In the genomic region with DNA sequence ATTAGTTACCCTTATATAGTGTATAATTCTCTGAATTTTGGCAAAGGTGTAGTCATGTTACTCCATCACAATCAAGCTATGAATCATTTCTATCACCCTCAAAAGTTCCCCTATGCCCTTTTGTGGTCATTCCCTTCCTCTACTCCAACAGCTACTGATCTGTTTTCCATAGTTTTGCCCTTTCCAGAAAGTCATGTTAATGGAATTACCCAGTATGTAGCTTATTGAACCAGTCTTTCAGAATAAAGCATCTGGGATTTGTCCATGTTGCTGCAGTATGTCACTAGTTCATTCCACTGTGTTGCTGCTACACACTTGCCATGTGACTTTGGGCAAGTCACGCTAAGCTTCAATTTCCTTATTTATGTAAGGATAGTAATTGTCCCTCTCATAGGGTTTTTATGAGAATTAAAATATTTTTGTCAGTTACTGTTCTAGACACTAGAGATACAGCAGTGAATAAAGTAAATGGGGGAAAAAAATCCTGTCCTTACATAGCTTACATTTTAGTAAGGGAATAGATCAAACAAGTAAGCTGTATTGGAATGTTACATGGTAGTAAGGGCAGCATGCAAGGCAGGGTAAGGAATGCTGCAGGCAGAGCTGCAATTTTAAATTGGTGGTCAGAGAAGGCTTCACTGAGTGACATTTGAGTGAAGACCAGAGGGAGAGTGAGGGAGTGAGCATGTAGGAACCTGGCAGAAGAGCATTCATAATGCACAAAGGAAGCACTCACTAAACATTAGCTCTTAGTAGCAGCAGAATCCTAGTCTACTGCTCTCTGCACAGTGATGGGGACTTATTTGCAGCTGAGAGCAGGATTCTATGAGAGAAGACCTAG, we compare ENCODE assay signal across 14 cellular contexts.
A peak's percentile ranks its signal among the peaks of the same experiment; 100 is the strongest.
DNase-seq lines count a peak whose midpoint lies in the region; ATAC-seq and TF ChIP-seq lines count a peak whose summit lies in the region.
"Had no signal": no experiment of that assay in that cellular context is flagged by ENCODE, and none has a peak within 500 bp of the region (broad histone marks: within the 10 kb centered on the region; RNA-seq: fewer than 3 reads in every experiment).

No MANE protein-coding gene starts in this region.

- ATAC-seq in GM23338 (no peak; the same call in 2 of the 3 replicates), T-cell (replicated peaks in 1 of 4) (no peak)
- ATAC-seq: psoas muscle, T-helper 17 cell had no signal

- H3K27ac Mint-ChIP-seq in GM23338 (no peak overlapping the region), progenitor cell of endocrine pancreas (no peak overlapping the region), T-cell (no peak overlapping the region)
- H3K27ac Mint-ChIP-seq: activated CD4-positive, alpha-beta memory T cell treated with anti-CD3 and anti-CD28 coated beads for 36 hours; T-helper 17 cell had no signal

- DNase-seq in GM23338 (ENCODE audit: low spot score) (no peak), amniotic stem cell (lab: John Stamatoyannopoulos, UW) (peak; percentile 53), left ventricle myocardium inferior (no peak), skeletal muscle cell (ENCODE audit: low read depth) (peak; percentile 49), progenitor cell of endocrine pancreas (ENCODE audit: low spot score, unreplicated experiment) (no peak), superior temporal gyrus (ENCODE audit: extremely low spot score) (no peak), T-cell (no peak)
- DNase-seq: activated CD4-positive, alpha-beta memory T cell treated with anti-CD3 and anti-CD28 coated beads for 36 hours; activated naive CD4-positive, alpha-beta T cell treated with Interleukin-2 at 50 U/mL for 16 hours; head of caudate nucleus; midbrain; psoas muscle; substantia nigra; T-helper 17 cell had no signal

- H3K9me3 Mint-ChIP-seq in GM23338 (no peaks in the 10 kb centered on the region), progenitor cell of endocrine pancreas (ENCODE audit: low read depth) (no peaks in the 10 kb centered on the region), T-cell (no peaks in the 10 kb centered on the region)
- H3K9me3 Mint-ChIP-seq: activated CD4-positive, alpha-beta memory T cell treated with anti-CD3 and anti-CD28 coated beads for 36 hours had no signal

- peaks cover 8% of the 10 kb centered on the region for H3K27me3 Mint-ChIP-seq in GM23338 (ENCODE audit: insufficient read depth, low read depth, poor library complexity)
- peaks cover 20% of the 10 kb centered on the region for H3K27me3 Mint-ChIP-seq in progenitor cell of endocrine pancreas
- peaks cover 15 to 17% of the 10 kb centered on the region in 2 donors for H3K27me3 Mint-ChIP-seq in T-cell

- POLR2A ChIA-PET in T-cell (lab: Charles Lee): interaction anchor here in 1 of 2 donors (0.5 kb wide), 1 partner anchor 298 kb away, joined by 3 read pairs; no protein-coding TSS in a partner anchor

- H3K27ac ChIP-seq in GM23338 (ENCODE audit: low read depth) (no peak overlapping the region), left ventricle myocardium inferior (replicated peaks) (peak overlapping the region; percentile 53)
- H3K27ac ChIP-seq: psoas muscle had no signal

- no peak overlapping the region for H3K4me3 Mint-ChIP-seq in GM23338
- H3K4me3 Mint-ChIP-seq in progenitor cell of endocrine pancreas (ENCODE audit: low read depth): no peak overlapping the region
- no peak overlapping the region for H3K4me3 Mint-ChIP-seq in T-cell
- H3K4me3 Mint-ChIP-seq: activated CD4-positive, alpha-beta memory T cell treated with anti-CD3 and anti-CD28 coated beads for 36 hours; T-helper 17 cell had no signal

- intact Hi-C loops in left ventricle myocardium inferior (cut with micrococcal nuclease): loop anchor here (10.0 kb wide), 1 partner anchor 168 kb away; no protein-coding TSS in a partner anchor

- no peak overlapping the region for H3K4me2 ChIP-seq in GM23338

- 0 out of 2 replicates have a peak, but pooled peaks cover 3% of the 10 kb centered on the region for H4K20me1 ChIP-seq in GM23338 (replicated peaks; ENCODE audit: insufficient read depth)

- H3K4me1 Mint-ChIP-seq in GM23338 (peaks cover 2% of the 10 kb centered on the region), progenitor cell of endocrine pancreas (ENCODE audit: low read depth) (peaks cover 9% of the 10 kb centered on the region), T-cell (peaks cover 2 to 4% (median 3%) of the 10 kb centered on the region in 3 donors)

- CTCF ChIA-PET in T-cell (lab: Charles Lee): interaction anchor here (0.6 to 0.8 kb wide), 4 partner anchors 13 to 642 kb away, joined by 3 to 4 read pairs (median 4); no protein-coding TSS in a partner anchor

- no peak overlapping the region for H3K4me3 ChIP-seq in GM23338
- H3K4me3 ChIP-seq in left ventricle myocardium inferior: no peak overlapping the region
- no peak overlapping the region for H3K4me3 ChIP-seq in skeletal muscle cell (ENCODE audit: low read depth, low read length)
- H3K4me3 ChIP-seq: psoas muscle had no signal

- no peaks in the 10 kb centered on the region for H3K9me2 ChIP-seq in GM23338 (ENCODE audit: insufficient read depth)

- H3K27me3 ChIP-seq in GM23338 (ENCODE audit: insufficient read depth): peaks cover 6% of the 10 kb centered on the region; the same call in 1 of the 2 replicates
- no peaks in the 10 kb centered on the region for H3K27me3 ChIP-seq in left ventricle myocardium inferior (ENCODE audit: low read depth)

- H3K4me1 ChIP-seq in GM23338 (ENCODE audit: insufficient read depth) (no peaks in the 10 kb centered on the region; the same call in 1 of the 2 replicates), left ventricle myocardium inferior (peaks cover 43% of the 10 kb centered on the region)

- H3K36me3 Mint-ChIP-seq in GM23338 (ENCODE audit: low read depth): no peaks in the 10 kb centered on the region
- no peaks in the 10 kb centered on the region for H3K36me3 Mint-ChIP-seq in progenitor cell of endocrine pancreas (ENCODE audit: insufficient read depth)
- no peaks in the 10 kb centered on the region for H3K36me3 Mint-ChIP-seq in T-cell
- H3K36me3 Mint-ChIP-seq: activated CD4-positive, alpha-beta memory T cell treated with anti-CD3 and anti-CD28 coated beads for 36 hours had no signal

- H3K36me3 ChIP-seq in GM23338 (ENCODE audit: insufficient read depth) (no peaks in the 10 kb centered on the region), left ventricle myocardium inferior (no peaks in the 10 kb centered on the region)

- no peak for TF ChIP-seq CTCF in GM23338 (conservative IDR thresholded peaks at IDR 0.05; ENCODE audit: low read depth in 2 of 2)
- no peak for TF ChIP-seq CTCF in left ventricle myocardium inferior (IDR thresholded peaks at IDR 0.05; ENCODE audit: borderline replicate concordance)
- TF ChIP-seq CTCF in progenitor cell of endocrine pancreas (IDR thresholded peaks at IDR 0.05; ENCODE audit: unreplicated experiment): no peak

- H3K9me3 ChIP-seq in left ventricle myocardium inferior (replicated peaks): no peaks in the 10 kb centered on the region
- H3K9me3 ChIP-seq: psoas muscle had no signal

- no peaks in the 10 kb centered on the region for H3F3A ChIP-seq in GM23338 (replicated peaks; ENCODE audit: low read depth)

- H3K79me2 ChIP-seq in GM23338 (replicated peaks; ENCODE audit: insufficient read depth): no peaks in the 10 kb centered on the region

- 0 out of 2 replicates have a peak overlapping the region, but pooled peaks have one; percentile 16 for H2AFZ ChIP-seq in GM23338

TF ChIP-seq in GM23338, 12 proteins besides CTCF, POLR2A, EP300 and RAD21 (continues in another document):
- TF ChIP-seq JUNB (IDR thresholded peaks at IDR 0.05; ENCODE audit: unreplicated experiment): no peak
- TF ChIP-seq, protein P1, sequence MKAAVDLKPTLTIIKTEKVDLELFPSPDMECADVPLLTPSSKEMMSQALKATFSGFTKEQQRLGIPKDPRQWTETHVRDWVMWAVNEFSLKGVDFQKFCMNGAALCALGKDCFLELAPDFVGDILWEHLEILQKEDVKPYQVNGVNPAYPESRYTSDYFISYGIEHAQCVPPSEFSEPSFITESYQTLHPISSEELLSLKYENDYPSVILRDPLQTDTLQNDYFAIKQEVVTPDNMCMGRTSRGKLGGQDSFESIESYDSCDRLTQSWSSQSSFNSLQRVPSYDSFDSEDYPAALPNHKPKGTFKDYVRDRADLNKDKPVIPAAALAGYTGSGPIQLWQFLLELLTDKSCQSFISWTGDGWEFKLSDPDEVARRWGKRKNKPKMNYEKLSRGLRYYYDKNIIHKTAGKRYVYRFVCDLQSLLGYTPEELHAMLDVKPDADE (IDR thresholded peaks at IDR 0.05): no peak
- TF ChIP-seq STAT1 (IDR thresholded peaks at IDR 0.05; ENCODE audit: unreplicated experiment): no peak
- TF ChIP-seq NANOG (IDR thresholded peaks at IDR 0.05; ENCODE audit: borderline replicate concordance): no peak
- no peak for TF ChIP-seq POLR2AphosphoS5 (IDR thresholded peaks at IDR 0.05; ENCODE audit: low read depth)
- TF ChIP-seq EZH2 (IDR thresholded peaks at IDR 0.05; ENCODE audit: low read depth, unreplicated experiment): no peak
- no peak for TF ChIP-seq ZNF114 (CRISPR knock-in tag; IDR thresholded peaks at IDR 0.05)
- no peak for TF ChIP-seq EZH2phosphoT487 (IDR thresholded peaks at IDR 0.05; ENCODE audit: unreplicated experiment)

Comparison
In these comparisons a context has a peak if more than half of its experiments do, and no peak if none do; other contexts are left out.
1. DNase-seq: peak in amniotic stem cell (single experiment) and skeletal muscle cell (single experiment); none in GM23338 (single experiment), left ventricle myocardium inferior (single experiment), progenitor cell of endocrine pancreas (single experiment), superior temporal gyrus (single experiment) and T-cell (0 of 34).